Comparison of ENCODE assay signal across 9 cellular contexts in genomic region chr2:105403785-105404698, GRCh38. TPM values are rescaled to one million over a fixed set of nuclear protein-coding genes. Genes with fewer than 3 reads are reported as not detected.
DNase-seq lines count a peak whose midpoint lies in the region; ATAC-seq and TF ChIP-seq lines count a peak whose summit lies in the region.
"Had no signal": no experiment of that assay in that cellular context is flagged by ENCODE, and none has a peak within 500 bp of the region (broad histone marks: within the 10 kb centered on the region; RNA-seq: fewer than 3 reads in every experiment).

No MANE protein-coding gene starts in this region.

- no TSS peak for BruUV-seq in Calu3 (replicated peaks; lab: Mats Ljungman, UMichigan)

- H3K9me3 Mint-ChIP-seq in Calu3 (ENCODE audit: low read depth, unreplicated experiment) = no peaks in the 10 kb centered on the region
- H3K9me3 Mint-ChIP-seq in neural progenitor cell = peaks cover 7% of the 10 kb centered on the region
- no peaks in the 10 kb centered on the region for H3K9me3 Mint-ChIP-seq in activated naive CD4-positive, alpha-beta T cell treated with anti-CD3 and anti-CD28 coated beads for 36 hours
- H3K9me3 Mint-ChIP-seq in CD4-positive, alpha-beta T cell = no peaks in the 10 kb centered on the region
- H3K9me3 Mint-ChIP-seq: activated B cell treated with CpG ODN at 0.5 μM for 24 hours had no signal

- peak; percentile 66 for DNase-seq in Calu3
- DNase-seq in NCI-H2196 (lab: John Stamatoyannopoulos, UW; ENCODE audit: unreplicated experiment) = peak; percentile 87
- DNase-seq in colonic mucosa = peak; percentile 71
- DNase-seq in neural progenitor cell (ENCODE audit: low spot score) = no peak
- DNase-seq in germinal center (ENCODE audit: low spot score) = no peak
- DNase-seq in activated naive CD4-positive, alpha-beta T cell treated with anti-CD3 and anti-CD28 coated beads for 36 hours = no peak
- DNase-seq in CD4-positive, alpha-beta T cell = no peak
- DNase-seq: activated B cell treated with CpG ODN at 0.5 μM for 24 hours had no signal

- TF ChIP-seq CTCF in Calu3 (IDR thresholded peaks at IDR 0.05; ENCODE audit: unreplicated experiment) (peak; percentile 66), colonic mucosa (IDR thresholded peaks at IDR 0.05) (no peak), neural progenitor cell (IDR thresholded peaks at IDR 0.05) (peak; percentile 18)
- TF ChIP-seq CTCF in CD4-positive, alpha-beta T cell (IDR thresholded peaks at IDR 0.05) = no peak

- intact Hi-C loops in Calu3 (cut with micrococcal nuclease; ENCODE audit: unreplicated experiment) = loop anchor here (1.0 kb wide), 1 partner anchor 51 kb away; no protein-coding TSS in a partner anchor
- intact Hi-C loops in colonic mucosa (cut with DNase I) = loop anchor here (5.0 kb wide), 1 partner anchor 38 kb away; no protein-coding TSS in a partner anchor
- intact Hi-C loops in activated naive CD4-positive, alpha-beta T cell treated with anti-CD3 and anti-CD28 coated beads for 36 hours (cut with micrococcal nuclease) = no loop called here
- intact Hi-C loops in CD4-positive, alpha-beta T cell (cut with DNase I, micrococcal nuclease) = no loop called here

- no peak overlapping the region for H3K4me2 ChIP-seq in neural progenitor cell

- POLR2A ChIA-PET in CD4-positive, alpha-beta T cell (lab: Charles Lee) = no interaction called here

- no peaks in the 10 kb centered on the region for H4K20me1 ChIP-seq in neural progenitor cell (ENCODE audit: low read depth)

- no peak for ATAC-seq in GM19467 (IDR thresholded peaks at IDR 0.05; ENCODE audit: unreplicated experiment)
- no peak for ATAC-seq in CD4-positive, alpha-beta T cell (ENCODE audit: poor library complexity)

- peak overlapping the region; percentile 4 to 53 for H3K9ac ChIP-seq in colonic mucosa (ENCODE audit: low read depth in 2 of 2, low read length in 2 of 2)
- H3K9ac ChIP-seq in neural progenitor cell = no peak overlapping the region

- peaks cover 9% of the 10 kb centered on the region for H3F3A ChIP-seq in neural progenitor cell (ENCODE audit: low read depth)

- peaks cover 3% of the 10 kb centered on the region for H3K4me1 ChIP-seq in colonic mucosa
- H3K4me1 ChIP-seq in neural progenitor cell = no peaks in the 10 kb centered on the region

- H2AFZ ChIP-seq in neural progenitor cell (replicated peaks) = peak overlapping the region; percentile 18

- peaks cover 35% of the 10 kb centered on the region for H3K4me1 Mint-ChIP-seq in Calu3 (ENCODE audit: low read depth, unreplicated experiment)
- peaks cover 6% of the 10 kb centered on the region for H3K4me1 Mint-ChIP-seq in neural progenitor cell
- H3K4me1 Mint-ChIP-seq in activated naive CD4-positive, alpha-beta T cell treated with anti-CD3 and anti-CD28 coated beads for 36 hours (ENCODE audit: low read depth) = no peaks in the 10 kb centered on the region
- H3K4me1 Mint-ChIP-seq in CD4-positive, alpha-beta T cell (ENCODE audit: low read depth) = no peaks in the 10 kb centered on the region
- H3K4me1 Mint-ChIP-seq: activated B cell treated with CpG ODN at 0.5 μM for 24 hours had no signal

- H3K4me3 Mint-ChIP-seq in Calu3 (ENCODE audit: low read depth, unreplicated experiment) (peak overlapping the region; percentile 60), neural progenitor cell (no peak overlapping the region)
- H3K4me3 Mint-ChIP-seq in activated naive CD4-positive, alpha-beta T cell treated with anti-CD3 and anti-CD28 coated beads for 36 hours = no peak overlapping the region
- H3K4me3 Mint-ChIP-seq in CD4-positive, alpha-beta T cell = no peak overlapping the region
- H3K4me3 Mint-ChIP-seq: activated B cell treated with CpG ODN at 0.5 μM for 24 hours had no signal

- H3K27ac ChIP-seq in colonic mucosa (peak overlapping the region; percentile 89), neural progenitor cell (no peak overlapping the region)
- H3K27ac ChIP-seq in CD4-positive, alpha-beta T cell (ENCODE audit: low read depth, low read length) = no peak overlapping the region

- H3K36me3 ChIP-seq in colonic mucosa = no peaks in the 10 kb centered on the region
- H3K36me3 ChIP-seq in neural progenitor cell = no peaks in the 10 kb centered on the region

- H3K27me3 ChIP-seq in colonic mucosa (no peaks in the 10 kb centered on the region), neural progenitor cell (peaks cover 14% of the 10 kb centered on the region)
- peaks cover 13% of the 10 kb centered on the region for H3K27me3 ChIP-seq in CD4-positive, alpha-beta T cell (ENCODE audit: control insufficient read depth, insufficient read depth, low read length)

- H3K9me3 ChIP-seq in colonic mucosa (no peaks in the 10 kb centered on the region), neural progenitor cell (ENCODE audit: low read depth) (no peaks in the 10 kb centered on the region)
- H3K9me3 ChIP-seq in CD4-positive, alpha-beta T cell (ENCODE audit: control insufficient read depth, low read length) = no peaks in the 10 kb centered on the region

- CTCF ChIA-PET in Calu3 (lab: Charles Lee) = interaction anchor here (0.5 to 1.6 kb wide), 8 partner anchors 12 to 117 kb away, joined by 3 to 14 read pairs (median 6); no protein-coding TSS in a partner anchor
- CTCF ChIA-PET in activated naive CD4-positive, alpha-beta T cell treated with anti-CD3 and anti-CD28 coated beads for 36 hours (lab: Charles Lee) = interaction anchor here (1.0 kb wide), 1 partner anchor 59 kb away, joined by 4 read pairs; no protein-coding TSS in a partner anchor
- CTCF ChIA-PET in CD4-positive, alpha-beta T cell (lab: Charles Lee) = no interaction called here

- H3K27ac Mint-ChIP-seq in Calu3 (ENCODE audit: unreplicated experiment) (peak overlapping the region; percentile 98), neural progenitor cell (peak overlapping the region; percentile 54)
- H3K27ac Mint-ChIP-seq in activated naive CD4-positive, alpha-beta T cell treated with anti-CD3 and anti-CD28 coated beads for 36 hours = no peak overlapping the region
- H3K27ac Mint-ChIP-seq in CD4-positive, alpha-beta T cell = no peak overlapping the region
- H3K27ac Mint-ChIP-seq: activated B cell treated with CpG ODN at 0.5 μM for 24 hours had no signal

- H3K27me3 Mint-ChIP-seq in Calu3 (ENCODE audit: unreplicated experiment) = no peaks in the 10 kb centered on the region
- peaks cover 15% of the 10 kb centered on the region for H3K27me3 Mint-ChIP-seq in neural progenitor cell (ENCODE audit: insufficient read depth, low read depth)
- H3K27me3 Mint-ChIP-seq in activated naive CD4-positive, alpha-beta T cell treated with anti-CD3 and anti-CD28 coated beads for 36 hours (ENCODE audit: low read depth) = peaks cover 12% of the 10 kb centered on the region
- peaks cover 15% of the 10 kb centered on the region for H3K27me3 Mint-ChIP-seq in CD4-positive, alpha-beta T cell

- H3K36me3 Mint-ChIP-seq in Calu3 (ENCODE audit: insufficient read depth, unreplicated experiment) = peaks cover 9% of the 10 kb centered on the region
- H3K36me3 Mint-ChIP-seq in neural progenitor cell = no peaks in the 10 kb centered on the region
- H3K36me3 Mint-ChIP-seq in activated naive CD4-positive, alpha-beta T cell treated with anti-CD3 and anti-CD28 coated beads for 36 hours (ENCODE audit: low read depth) = no peaks in the 10 kb centered on the region
- no peaks in the 10 kb centered on the region for H3K36me3 Mint-ChIP-seq in CD4-positive, alpha-beta T cell (ENCODE audit: low read depth)

- no peak overlapping the region for H3K4me3 ChIP-seq in colonic mucosa
- H3K4me3 ChIP-seq in neural progenitor cell = no peak overlapping the region

- H3K79me2 ChIP-seq in neural progenitor cell (ENCODE audit: low read depth) = no peaks in the 10 kb centered on the region

RNA-seq across cellular contexts. Expression of gene FHL2, which starts 5.2 kb away (rescaled TPM):
- total RNA-seq in Calu3 (2022) = 51.9 and 67.4 TPM in 2 replicates
- 100 to 1,000 TPM; 103 to 212 TPM for total RNA-seq in colonic mucosa
- total RNA-seq in neural progenitor cell (ENCODE audit: low replicate concordance) = 17.8 and 20.7 TPM in 2 replicates
- total RNA-seq in activated naive CD4-positive, alpha-beta T cell treated with anti-CD3 and anti-CD28 coated beads for 36 hours = 1 to 10 TPM; 1.6 to 1.8 TPM
- under 1 TPM; 0.41 to 0.42 TPM for total RNA-seq in CD4-positive, alpha-beta T cell

Comparison
In these comparisons a context has a peak if more than half of its experiments do, and no peak if none do; other contexts are left out.
1. DNase-seq: peak in Calu3 (single experiment), NCI-H2196 (single experiment) and colonic mucosa (single experiment); none in neural progenitor cell (single experiment), germinal center (single experiment), activated naive CD4-positive, alpha-beta T cell treated with anti-CD3 and anti-CD28 coated beads for 36 hours (single experiment) and CD4-positive, alpha-beta T cell (0 of 10).
2. H3K27ac Mint-ChIP-seq: peak in Calu3 (single experiment) and neural progenitor cell (single experiment); none in activated naive CD4-positive, alpha-beta T cell treated with anti-CD3 and anti-CD28 coated beads for 36 hours (single experiment) and CD4-positive, alpha-beta T cell (single experiment).
3. CTCF ChIP-seq: peak in Calu3 (single experiment) and neural progenitor cell (single experiment); none in colonic mucosa (single experiment) and CD4-positive, alpha-beta T cell (single experiment).
4. intact Hi-C loops: an anchor here in Calu3 (1.0 kb wide) and colonic mucosa (5.0 kb wide); none called in activated naive CD4-positive, alpha-beta T cell treated with anti-CD3 and anti-CD28 coated beads for 36 hours and CD4-positive, alpha-beta T cell.